In the genomic region with DNA sequence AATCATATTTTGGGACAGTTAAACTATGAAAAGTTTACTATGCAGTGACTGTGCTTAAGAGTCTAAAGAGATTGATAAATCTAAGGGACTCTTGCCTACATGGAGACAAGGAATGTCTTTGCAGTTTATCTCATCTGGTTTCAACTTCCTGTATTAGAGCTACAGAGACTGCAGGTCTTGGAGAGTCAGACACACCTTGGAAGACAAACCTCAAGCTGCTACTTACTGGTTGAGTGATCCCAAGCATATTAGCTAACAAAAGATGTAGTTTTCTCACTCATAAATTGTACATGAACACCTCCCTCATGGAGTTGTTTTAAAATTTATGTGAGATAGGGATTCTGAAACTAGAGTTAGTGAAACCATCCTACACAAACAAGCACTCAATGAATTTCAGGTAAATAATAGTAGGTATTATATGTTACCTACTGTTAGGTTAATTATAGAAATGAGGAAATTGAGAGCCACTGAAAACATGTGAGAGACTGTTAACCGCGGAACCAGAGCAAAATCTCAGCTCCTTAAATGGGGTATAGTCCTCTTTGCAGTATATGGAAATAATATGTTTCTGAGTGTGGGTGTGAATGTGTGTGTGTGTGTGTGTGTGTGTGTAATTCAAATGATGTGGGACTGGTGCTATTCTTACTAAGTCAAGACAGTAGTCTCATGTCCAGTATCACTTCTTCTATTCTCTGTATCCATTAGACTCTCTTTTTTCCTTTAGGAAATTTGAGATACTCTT, we compare ENCODE assay signal across 20 cellular contexts.
A peak's percentile ranks its signal among the peaks of the same experiment; 100 is the strongest.
DNase-seq lines count a peak whose midpoint lies in the region; ATAC-seq, FAIRE-seq and TF ChIP-seq lines count a peak whose summit lies in the region.
"Had no signal": no experiment of that assay in that cellular context is flagged by ENCODE, and none has a peak within 500 bp of the region (broad histone marks: within the 10 kb centered on the region; RNA-seq: fewer than 3 reads in every experiment).

No MANE protein-coding gene starts in this region.

- TF ChIP-seq POLR2A in HepG2 (IDR thresholded peaks at IDR 0.05; ENCODE audit: insufficient read depth in 1 of 2, low read depth in 2 of 2, low read length in 2 of 2), result no peak

- CTCF ChIA-PET in HepG2 (lab: Yijun Ruan, JAX; ENCODE audit: low intra/inter-chr PET ratio, low total read pairs), result no interaction called here

- POLR2A ChIA-PET in HepG2 (lab: Yijun Ruan, JAX), result no interaction called here

- intact Hi-C loops in HepG2 (cut with micrococcal nuclease; ENCODE audit: unreplicated experiment), result no loop called here

- no peak for DNase-seq in stimulated activated effector memory CD8-positive, alpha-beta T cell treated with anti-CD3 and anti-CD28 coated beads, Interleukin-12 subunit alpha, Interleukin-12 subunit beta, amount 100 ng/mL, for 72 hours (ENCODE audit: low spot score in 2 of 2)
- DNase-seq in coronary artery (ENCODE audit: low spot score) (no peak), HepG2 (ENCODE audit: low spot score) (no peak)
- DNase-seq: activated CD4-positive, alpha-beta T cell treated with anti-CD3 and anti-CD28 coated beads, Interleukin-2, amount 50 U/mL, for 48 hours; activated T-cell treated with anti-CD3 and anti-CD28 coated beads, Interleukin-2, amount 50 U/mL, for 72 hours; amniotic stem cell; DMS153; gastrocnemius medialis; KG1; natural killer cell; NCI-H1105 had no signal

- H3K4me2 ChIP-seq in HepG2 (ENCODE audit: low read depth, low read length), result no peak overlapping the region
- H3K4me2 ChIP-seq: BLaER1 treated with 17β-estradiol and CSF1 and Interleukin-3, amounts not matched to agents 10 nM and 100 nM had no signal

- TF ChIP-seq CTCF in coronary artery (IDR thresholded peaks at IDR 0.05) (no peak), HepG2 (CRISPR knock-in tag; IDR thresholded peaks at IDR 0.05) (no peak)

- BruUV-seq in HepG2 (replicated peaks; lab: Mats Ljungman, UMichigan), result no TSS peak

- TF ChIP-seq EP300 in HepG2 (IDR thresholded peaks at IDR 0.05; ENCODE audit: low read depth in 2 of 2, low read length in 2 of 2), result no peak
- no peak for TF ChIP-seq EP300 in HepG2 (CRISPR knock-in tag; IDR thresholded peaks at IDR 0.05; ENCODE audit: borderline replicate concordance)

- ATAC-seq in GM19035 (IDR thresholded peaks at IDR 0.05; ENCODE audit: unreplicated experiment) (peak; percentile 57), HG02798 (IDR thresholded peaks at IDR 0.05; ENCODE audit: poor library complexity, unreplicated experiment) (peak; percentile 68), HG03442 (IDR thresholded peaks at IDR 0.05; ENCODE audit: unreplicated experiment) (peak; percentile 56), HG03097 (IDR thresholded peaks at IDR 0.05; ENCODE audit: low FRiP score, unreplicated experiment) (no peak), HepG2 (no peak)
- ATAC-seq in stimulated activated effector memory CD8-positive, alpha-beta T cell treated with anti-CD3 and anti-CD28 coated beads, Interleukin-12 subunit alpha, Interleukin-12 subunit beta, amount 100 ng/mL, for 72 hours, result no peak
- ATAC-seq: activated T-cell treated with anti-CD3 and anti-CD28 coated beads, Interleukin-2, amount 50 U/mL, for 72 hours; gastrocnemius medialis; HCT116; natural killer cell had no signal

- no peaks in the 10 kb centered on the region for H3K36me3 Mint-ChIP-seq in stimulated activated effector memory CD8-positive, alpha-beta T cell treated with anti-CD3 and anti-CD28 coated beads, Interleukin-12 subunit alpha, Interleukin-12 subunit beta, amount 100 ng/mL, for 72 hours
- H3K36me3 Mint-ChIP-seq: natural killer cell had no signal

- H3K4me3 ChIP-seq in coronary artery (no peak overlapping the region), HepG2 (replicated peaks in 1 of 3; ENCODE audit: insufficient read depth in 1 of 3, low read depth in 2 of 3, low read length in 3 of 3) (no peak overlapping the region)
- H3K4me3 ChIP-seq: BLaER1 treated with 17β-estradiol and CSF1 and Interleukin-3, amounts not matched to agents 10 nM and 100 nM; gastrocnemius medialis; SJSA1 had no signal

- H2AFZ ChIP-seq in HepG2 (ENCODE audit: low read length), result no peak overlapping the region

- 0% methylated on average over 2 of the region's 2 CpGs for WGBS in HepG2 (ENCODE audit: low lambda C conversion rate)

- H3K9ac ChIP-seq in HepG2 (ENCODE audit: insufficient read depth, low read depth, low read length), result no peak overlapping the region
- H3K9ac ChIP-seq: BLaER1 treated with 17β-estradiol and CSF1 and Interleukin-3, amounts not matched to agents 10 nM and 100 nM had no signal

- TF ChIP-seq RAD21 in HepG2 (CRISPR knock-in tag; IDR thresholded peaks at IDR 0.05), result no peak

- no peaks in the 10 kb centered on the region for H3K4me1 ChIP-seq in HepG2 (ENCODE audit: insufficient read depth, low read length)
- H3K4me1 ChIP-seq: BLaER1 treated with 17β-estradiol and CSF1 and Interleukin-3, amounts not matched to agents 10 nM and 100 nM; gastrocnemius medialis; SJSA1 had no signal

- H3K27ac ChIP-seq in coronary artery (no peak overlapping the region), HepG2 (ENCODE audit: extremely low read length, insufficient read depth, low read length) (no peak overlapping the region)
- H3K27ac ChIP-seq: BLaER1 treated with 17β-estradiol and CSF1 and Interleukin-3, amounts not matched to agents 10 nM and 100 nM; gastrocnemius medialis; SJSA1 had no signal

- no peaks in the 10 kb centered on the region for H3K79me2 ChIP-seq in HepG2 (ENCODE audit: insufficient read depth, low read length)

- H3K36me3 ChIP-seq in HepG2 (replicated peaks in 1 of 2; ENCODE audit: control insufficient read depth in 1 of 2, insufficient read depth in 2 of 2, low read length in 2 of 2), result no peaks in the 10 kb centered on the region
- H3K36me3 ChIP-seq: BLaER1 treated with 17β-estradiol and CSF1 and Interleukin-3, amounts not matched to agents 10 nM and 100 nM; gastrocnemius medialis; SJSA1 had no signal

- H3K9me3 Mint-ChIP-seq in stimulated activated effector memory CD8-positive, alpha-beta T cell treated with anti-CD3 and anti-CD28 coated beads, Interleukin-12 subunit alpha, Interleukin-12 subunit beta, amount 100 ng/mL, for 72 hours, result peaks cover 11% of the 10 kb centered on the region

- H3K9me3 ChIP-seq in HepG2 (ENCODE audit: low read length), result no peaks in the 10 kb centered on the region
- H3K9me3 ChIP-seq: gastrocnemius medialis had no signal

- H3K27ac Mint-ChIP-seq in stimulated activated effector memory CD8-positive, alpha-beta T cell treated with anti-CD3 and anti-CD28 coated beads, Interleukin-12 subunit alpha, Interleukin-12 subunit beta, amount 100 ng/mL, for 72 hours, result no peak overlapping the region
- H3K27ac Mint-ChIP-seq: activated T-cell treated with anti-CD3 and anti-CD28 coated beads, Interleukin-2, amount 50 U/mL, for 72 hours; natural killer cell had no signal

- no peaks in the 10 kb centered on the region for H3K4me1 Mint-ChIP-seq in stimulated activated effector memory CD8-positive, alpha-beta T cell treated with anti-CD3 and anti-CD28 coated beads, Interleukin-12 subunit alpha, Interleukin-12 subunit beta, amount 100 ng/mL, for 72 hours
- H3K4me1 Mint-ChIP-seq: central memory CD8-positive, alpha-beta T cell; natural killer cell had no signal

- H3K4me3 Mint-ChIP-seq in stimulated activated effector memory CD8-positive, alpha-beta T cell treated with anti-CD3 and anti-CD28 coated beads, Interleukin-12 subunit alpha, Interleukin-12 subunit beta, amount 100 ng/mL, for 72 hours, result no peak overlapping the region
- H3K4me3 Mint-ChIP-seq: activated T-cell treated with anti-CD3 and anti-CD28 coated beads, Interleukin-2, amount 50 U/mL, for 72 hours; central memory CD8-positive, alpha-beta T cell; natural killer cell had no signal

- H3K27me3 ChIP-seq in HepG2 (ENCODE audit: control insufficient read depth in 1 of 2, insufficient read depth in 2 of 2, low read length in 2 of 2), result no peaks in the 10 kb centered on the region
- H3K27me3 ChIP-seq: gastrocnemius medialis, SJSA1 had no signal

- FAIRE-seq in HepG2 (lab: Jason Lieb, UNC), result no peak
- FAIRE-seq: endothelial cell of umbilical vein had no signal

- H4K20me1 ChIP-seq in HepG2 (ENCODE audit: insufficient read depth, low read length), result no peaks in the 10 kb centered on the region

- in situ Hi-C loops in HepG2 (cut with HindIII; ENCODE audit: extremely low pct_ligation_motif_present, low pct_unique_long_range_greater_than_20kb), result no loop called here

TF ChIP-seq in HepG2, 621 proteins besides CTCF, POLR2A, EP300 and RAD21 (continues in another document):
- TF ChIP-seq MYC (CRISPR knock-in tag; IDR thresholded peaks at IDR 0.05; ENCODE audit: borderline replicate concordance) (no peak), NFE2 (CRISPR knock-in tag; IDR thresholded peaks at IDR 0.05) (no peak), SYNCRIP (IDR thresholded peaks at IDR 0.05; ENCODE audit: insufficient read depth, low read depth, low read length) (no peak), NFRKB (IDR thresholded peaks at IDR 0.05) (no peak), MXI1 (IDR thresholded peaks at IDR 0.05; ENCODE audit: borderline replicate concordance, low read depth, low read length) (no peak), XRCC5 (optimal IDR thresholded peaks at IDR 0.05; ENCODE audit: low read length) (no peak), CSRNP1 (CRISPR knock-in tag; IDR thresholded peaks at IDR 0.05) (no peak), ZNF18 (CRISPR knock-in tag; IDR thresholded peaks at IDR 0.05; ENCODE audit: insufficient replicate concordance) (no peak)

Comparison
In these comparisons a context has a peak if more than half of its experiments do, and no peak if none do; other contexts are left out.
1. ATAC-seq: peak in GM19035 (single experiment), HG02798 (single experiment) and HG03442 (single experiment); none in stimulated activated effector memory CD8-positive, alpha-beta T cell treated with anti-CD3 and anti-CD28 coated beads, Interleukin-12 subunit alpha, Interleukin-12 subunit beta, amount 100 ng/mL, for 72 hours (single experiment), HG03097 (single experiment) and HepG2 (single experiment).